In genomic region chr11:126106929-126107328, GRCh38 we compare ENCODE assay signal across 19 cellular contexts. TPM values are rescaled to one million over a fixed set of nuclear protein-coding genes. Genes with fewer than 3 reads are reported as not detected.
A peak's percentile ranks its signal among the peaks of the same experiment; 100 is the strongest.
DNase-seq lines count a peak whose midpoint lies in the region; ATAC-seq, FAIRE-seq and TF ChIP-seq lines count a peak whose summit lies in the region.
"Had no signal": no experiment of that assay in that cellular context is flagged by ENCODE, and none has a peak within 500 bp of the region (broad histone marks: within the 10 kb centered on the region; RNA-seq: fewer than 3 reads in every experiment).

No MANE protein-coding gene starts in this region.

- 91% methylated on average over 9 of the region's 9 CpGs; no CpG with 5 or more reads in 1 of the 2 experiments for WGBS in H1 (ENCODE audit: extremely low coverage in 1 of 2, insufficient coverage in 1 of 2, insufficient read length in 1 of 2, insufficient replicate concordance in 2 of 2, low coverage in 1 of 2, low lambda C conversion rate in 2 of 2, missing lambda C conversion rate in 1 of 2), 2 experiments
- WGBS in neuronal stem cell (ENCODE audit: extremely low coverage in 2 of 2, insufficient read length in 2 of 2, insufficient replicate concordance in 1 of 2), 2 donors = no CpG with 5 or more reads among the region's 9 CpGs

- H4K5ac ChIP-seq in H1 (ENCODE audit: insufficient read length, low read depth, low read length) = no peak overlapping the region

- no peak overlapping the region for H3K56ac ChIP-seq in H1 (replicated peaks; ENCODE audit: insufficient read length, low read depth, low read length)

- POLR2A ChIA-PET in H1 (lab: Charles Lee; ENCODE audit: partially characterized antibody) = no interaction called here

- H4K8ac ChIP-seq in H1 (ENCODE audit: extremely low read depth, insufficient read depth, low read length) = no peak overlapping the region; the same call in 1 of the 2 replicates
- no peak overlapping the region for H4K8ac ChIP-seq in neuronal stem cell (ENCODE audit: low read depth, low read length)

- no peaks in the 10 kb centered on the region; a peak in 1 of 7 replicates for H3K27me3 ChIP-seq in H1 (replicated peaks in 1 of 4; ENCODE audit: control insufficient read depth in 3 of 4, extremely low read depth in 1 of 4, insufficient read depth in 3 of 4, low read length in 3 of 4)
- peaks cover 0 to 60% (median 0%) of the 10 kb centered on the region in 3 experiments for H3K27me3 ChIP-seq in neuronal stem cell (ENCODE audit: control insufficient read depth in 3 of 3, insufficient read depth in 3 of 3, low read depth in 1 of 3, low read length in 3 of 3)
- H3K27me3 ChIP-seq: BLaER1 treated with 17β-estradiol and CSF1 and Interleukin-3, amounts not matched to agents 10 nM and 100 nM had no signal

- H2BK15ac ChIP-seq in H1 (ENCODE audit: low read length) (0 out of 2 replicates have a peak overlapping the region, but pooled peaks have one; percentile 89), neuronal stem cell (ENCODE audit: low read length) (no peak overlapping the region)

- no peak for FAIRE-seq in H1 (lab: Jason Lieb, UNC)
- FAIRE-seq: G401.6, GM12892, GM18507 had no signal

- no peaks in the 10 kb centered on the region for H3K9me3 Mint-ChIP-seq in nephron
- H3K9me3 Mint-ChIP-seq: CD8-positive, alpha-beta memory T cell had no signal

- no peak overlapping the region for H3K4me3 Mint-ChIP-seq in nephron
- H3K4me3 Mint-ChIP-seq: B cell; CD4-positive, CD25-positive, alpha-beta regulatory T cell; CD8-positive, alpha-beta memory T cell had no signal

- H3K9ac ChIP-seq in H1 (replicated peaks in 1 of 4; ENCODE audit: extremely low read depth in 1 of 4, low read depth in 3 of 4, low read length in 3 of 4) = no peak overlapping the region
- H3K9ac ChIP-seq in neuronal stem cell (ENCODE audit: low read depth, low read length, poor library complexity) = no peak overlapping the region
- H3K9ac ChIP-seq: BLaER1 treated with 17β-estradiol and CSF1 and Interleukin-3, amounts not matched to agents 10 nM and 100 nM had no signal

- H4K91ac ChIP-seq in H1 (replicated peaks; ENCODE audit: insufficient read length, low read length) = peak overlapping the region; percentile 9
- H4K91ac ChIP-seq in neuronal stem cell (ENCODE audit: low read depth, low read length, poor library complexity) = no peak overlapping the region

- H3K4me1 Mint-ChIP-seq in nephron = peaks cover 77% of the 10 kb centered on the region
- H3K4me1 Mint-ChIP-seq: B cell; CD4-positive, CD25-positive, alpha-beta regulatory T cell; CD8-positive, alpha-beta memory T cell had no signal

- H3K27ac ChIP-seq in H1 (ENCODE audit: low read depth, low read length) (no peak overlapping the region), neuronal stem cell (replicated peaks; ENCODE audit: low read length) (peak overlapping the region; percentile 9)
- H3K27ac ChIP-seq: BLaER1 treated with 17β-estradiol and CSF1 and Interleukin-3, amounts not matched to agents 10 nM and 100 nM had no signal

- H2AFZ ChIP-seq in H1 (ENCODE audit: low read length) (no peak overlapping the region), neuronal stem cell (ENCODE audit: low read length) (no peak overlapping the region)

- H3K23ac ChIP-seq in H1 (ENCODE audit: insufficient read length) (no peak overlapping the region), neuronal stem cell (ENCODE audit: low read depth, low read length, poor library complexity) (no peak overlapping the region)

- TF ChIP-seq POLR2A in H1 (IDR thresholded peaks at IDR 0.05; ENCODE audit: control extremely low read depth in 1 of 2, low read depth in 2 of 2, low read length in 2 of 2) = no peak

- H2BK5ac ChIP-seq in H1 (ENCODE audit: low read depth, low read length) (no peak overlapping the region), neuronal stem cell (ENCODE audit: low read length) (no peak overlapping the region)

- H3K14ac ChIP-seq in H1 (ENCODE audit: insufficient read length) (no peak overlapping the region), neuronal stem cell (ENCODE audit: low read length) (no peak overlapping the region)

- H2BK20ac ChIP-seq in H1 (ENCODE audit: low read length) = 0 out of 2 replicates have a peak overlapping the region, but pooled peaks have one; percentile 72

- TF ChIP-seq CTCF in H1 (IDR thresholded peaks at IDR 0.05; ENCODE audit: control extremely low read depth in 1 of 3, insufficient read depth in 1 of 3, low read depth in 1 of 3, low read length in 3 of 3) (no peak), nephron (IDR thresholded peaks at IDR 0.05; ENCODE audit: unreplicated experiment in 3 of 3) (no peak)

- H3K27ac Mint-ChIP-seq in nephron = peak overlapping the region; percentile 32 to 55 (median 51)
- H3K27ac Mint-ChIP-seq: B cell; CD4-positive, CD25-positive, alpha-beta regulatory T cell; CD8-positive, alpha-beta memory T cell had no signal

- no peak overlapping the region for H3K4me3 ChIP-seq in H1 (ENCODE audit: extremely low read depth in 1 of 4, insufficient read depth in 2 of 4, low read depth in 3 of 4, low read length in 4 of 4)
- no peak overlapping the region for H3K4me3 ChIP-seq in neuronal stem cell (ENCODE audit: low read length in 2 of 2)
- H3K4me3 ChIP-seq: BLaER1 treated with 17β-estradiol and CSF1 and Interleukin-3, amounts not matched to agents 10 nM and 100 nM; HAP-1 had no signal

- H3K4me1 ChIP-seq in H1 (replicated peaks in 1 of 4; ENCODE audit: control insufficient read depth in 3 of 4, insufficient read depth in 4 of 4, low read length in 3 of 4) (peaks cover 4 to 24% (median 16%) of the 10 kb centered on the region in 4 experiments), neuronal stem cell (ENCODE audit: control insufficient read depth in 2 of 2, insufficient read depth in 1 of 2, low read depth in 1 of 2, low read length in 2 of 2) (peaks cover 8 to 45% of the 10 kb centered on the region in 2 donors)
- H3K4me1 ChIP-seq: HAP-1 had no signal

- H2AK5ac ChIP-seq in H1 (ENCODE audit: low read depth, low read length) (no peak overlapping the region), neuronal stem cell (ENCODE audit: low read depth, low read length) (no peak overlapping the region)

- H3K23me2 ChIP-seq in H1 (ENCODE audit: low read depth, low read length) = no peaks in the 10 kb centered on the region

- no peak overlapping the region for H2BK120ac ChIP-seq in H1 (replicated peaks; ENCODE audit: low read depth, low read length)
- no peak overlapping the region for H2BK120ac ChIP-seq in neuronal stem cell (ENCODE audit: low read depth, low read length)

- no peak overlapping the region for H3K4ac ChIP-seq in H1 (replicated peaks; ENCODE audit: insufficient read length, low read depth, low read length)
- H3K4ac ChIP-seq in neuronal stem cell (ENCODE audit: low read length) = no peak overlapping the region

- no peaks in the 10 kb centered on the region for H3K79me2 ChIP-seq in H1 (ENCODE audit: control insufficient read depth in 1 of 2, insufficient read depth in 2 of 2, low read length in 2 of 2)

- H3K36me3 ChIP-seq in H1 (ENCODE audit: control insufficient read depth in 2 of 4, insufficient read depth in 4 of 4, low read length in 3 of 4) = no peaks in the 10 kb centered on the region
- no peaks in the 10 kb centered on the region for H3K36me3 ChIP-seq in neuronal stem cell (replicated peaks in 1 of 2; ENCODE audit: control insufficient read depth in 2 of 2, insufficient read depth in 2 of 2, low read length in 2 of 2)
- H3K36me3 ChIP-seq: BLaER1 treated with 17β-estradiol and CSF1 and Interleukin-3, amounts not matched to agents 10 nM and 100 nM; HAP-1 had no signal

- no peak for TF ChIP-seq EP300 in H1 (IDR thresholded peaks at IDR 0.05; ENCODE audit: borderline replicate concordance in 1 of 2, low read depth in 2 of 2, low read length in 2 of 2)

- H3K4me2 ChIP-seq in H1 (ENCODE audit: insufficient read depth in 1 of 2, low read depth in 2 of 2, low read length in 2 of 2) (no peak overlapping the region), neuronal stem cell (ENCODE audit: insufficient read depth, low read length, poor library complexity, severe bottlenecking) (no peak overlapping the region)

- H3K9me3 ChIP-seq in H1 (ENCODE audit: insufficient read depth in 2 of 2, low read depth in 1 of 2, low read length in 1 of 2) = no peaks in the 10 kb centered on the region
- no peaks in the 10 kb centered on the region for H3K9me3 ChIP-seq in neuronal stem cell (replicated peaks in 1 of 2; ENCODE audit: control insufficient read depth in 2 of 2, insufficient read depth in 1 of 2, low read depth in 1 of 2, low read length in 2 of 2)
- H3K9me3 ChIP-seq: BLaER1 treated with 17β-estradiol and CSF1 and Interleukin-3, amounts not matched to agents 10 nM and 100 nM; HAP-1 had no signal

- TF ChIP-seq RAD21 in H1 (IDR thresholded peaks at IDR 0.05 in 1 of 2, conservative IDR thresholded peaks at IDR 0.05 in 1 of 2; ENCODE audit: low read depth in 2 of 2, low read length in 2 of 2) = no peak

- no peaks in the 10 kb centered on the region for H4K20me1 ChIP-seq in H1 (replicated peaks in 1 of 2; ENCODE audit: control insufficient read depth in 1 of 2, insufficient read depth in 2 of 2, low read length in 2 of 2)
- H4K20me1 ChIP-seq: BLaER1 treated with 17β-estradiol and CSF1 and Interleukin-3, amounts not matched to agents 10 nM and 100 nM had no signal

- H3K27me3 Mint-ChIP-seq in nephron (ENCODE audit: low read depth) = peaks cover 5% of the 10 kb centered on the region
- H3K27me3 Mint-ChIP-seq: CD4-positive, CD25-positive, alpha-beta regulatory T cell had no signal

- H2BK12ac ChIP-seq in H1 (ENCODE audit: low read depth, low read length) (peak overlapping the region; percentile 68; the same call in 1 of the 2 replicates), neuronal stem cell (ENCODE audit: low read length) (no peak overlapping the region)

- DNase-seq in H1 (ENCODE audit: low read depth in 1 of 2, low spot score in 2 of 2) (no peak), neuronal stem cell (ENCODE audit: low spot score) (no peak), retina (peak; percentile 21), NCI-H2107 (lab: John Stamatoyannopoulos, UW) (no peak), putamen (ENCODE audit: low spot score) (no peak)
- DNase-seq: CD4-positive, CD25-positive, alpha-beta regulatory T cell; CD8-positive, alpha-beta memory T cell; COR-L47; DMS 273 treated with DMSO at 0.1 percent for 48 hours; DMS53; DND-41 had no signal

- ATAC-seq in GM21723 (IDR thresholded peaks at IDR 0.05; ENCODE audit: unreplicated experiment) = no peak

- no peak overlapping the region for H3K18ac ChIP-seq in H1 (ENCODE audit: extremely low read depth, low read length)
- H3K18ac ChIP-seq in neuronal stem cell (ENCODE audit: low read length) = peak overlapping the region; percentile 20

- no peaks in the 10 kb centered on the region for H3K36me3 Mint-ChIP-seq in nephron (ENCODE audit: low read depth)
- H3K36me3 Mint-ChIP-seq: CD4-positive, CD25-positive, alpha-beta regulatory T cell; CD8-positive, alpha-beta memory T cell had no signal

- no peaks in the 10 kb centered on the region for H3K79me1 ChIP-seq in H1 (ENCODE audit: low read depth, low read length)
- no peaks in the 10 kb centered on the region for H3K79me1 ChIP-seq in neuronal stem cell (ENCODE audit: low read depth, low read length)

- CTCF ChIA-PET in H1 (lab: Charles Lee; ENCODE audit: partially characterized antibody) = interaction anchor here (0.6 to 1.1 kb wide), 4 partner anchors 27 to 80 kb away, joined by 3 to 5 read pairs (median 4); no protein-coding TSS in a partner anchor

RNA-seq across cellular contexts. Expression of gene CDON, which starts 44.3 kb away (rescaled TPM):
- total RNA-seq in H1 (2021; fragmentation: NEBNext Ultra II Directional; extraction: Animal tissue kit (Norgen Biotek cat#: 25700)) = 32.5 and 32.9 TPM in 2 replicates
- 11.0 and 11.5 TPM in 2 replicates for polyA plus RNA-seq in H1 (2011; rRNA removed)
- polyA plus RNA-seq in H1 (2011; cell fraction: cytosol; rRNA removed) = 9.9 TPM
- polyA plus RNA-seq in H1 (2011; cell fraction: nucleus; rRNA removed) = 17.0 TPM
- polyA plus RNA-seq in H1 (2012, experiment 1 of 2) = 8.7 to 16.6 TPM (median 13.3 TPM) in 4 replicates
- polyA plus RNA-seq in H1 (2012, experiment 2 of 2) = 1.1 TPM
- polyA plus RNA-seq in H1 (2013, experiment 1 of 2) = 13.0 TPM
- 14.4 TPM for polyA plus RNA-seq in H1 (2013, experiment 2 of 2)
- polyA minus RNA-seq in H1 (2011; rRNA and poly(A)+ RNA removed) = 38.4 and 52.2 TPM in 2 replicates
- polyA minus RNA-seq in H1 (2011; cell fraction: cytosol; rRNA and poly(A)+ RNA removed) = 25.5 TPM
- polyA minus RNA-seq in H1 (2011; cell fraction: nucleus; rRNA and poly(A)+ RNA removed) = 43.3 TPM
- 39.7 TPM for polyA plus RNA-seq in neuronal stem cell (2013, experiment 1 of 2)
- polyA plus RNA-seq in neuronal stem cell (2013, experiment 2 of 2) = 38.5 TPM
- total RNA-seq: B cell had no signal
- polyA plus RNA-seq: CD8-positive, alpha-beta memory T cell had no signal
